10 cellular contexts compared by ENCODE assay signal in the genomic region with DNA sequence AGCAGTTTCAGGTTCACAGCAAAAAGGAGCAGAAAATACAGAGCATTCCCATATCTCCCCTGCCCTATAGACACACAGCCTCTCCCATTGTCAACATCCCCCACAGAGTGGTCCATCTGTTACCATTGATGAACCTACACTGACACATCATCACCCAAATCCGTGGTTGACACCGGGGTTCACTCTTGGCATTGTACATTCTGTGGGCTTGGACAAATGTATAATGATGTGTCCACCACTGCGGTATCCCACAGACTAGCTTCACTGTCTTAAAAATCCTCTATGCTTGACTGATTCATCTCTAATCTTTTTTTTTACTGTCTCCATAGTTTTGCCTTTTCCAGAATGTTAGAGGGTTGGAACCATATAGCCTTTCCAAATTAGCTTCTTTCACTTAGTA.
"Had no signal": no experiment of that assay in that cellular context is flagged by ENCODE, and none has a peak within 500 bp of the region (broad histone marks: within the 10 kb centered on the region; RNA-seq: fewer than 3 reads in every experiment).

No MANE protein-coding gene starts in this region.

- H3K4me3 ChIP-seq: cardiac muscle cell, left ventricle myocardium inferior, ovary, transverse colon had no signal

- H3K27ac ChIP-seq: cardiac muscle cell, left ventricle myocardium inferior, ovary had no signal

- H3K9me3 ChIP-seq: left ventricle myocardium inferior, ovary, transverse colon had no signal

- H3K27me3 ChIP-seq: cardiac muscle cell, ovary, transverse colon had no signal

- H3K36me3 ChIP-seq: cardiac muscle cell, left ventricle myocardium inferior, ovary, transverse colon had no signal

- ATAC-seq: stimulated activated effector memory CD8-positive, alpha-beta T cell treated with anti-CD3 and anti-CD28 coated beads, Interleukin-12 subunit alpha, Interleukin-12 subunit beta, amount 100 ng/mL, for 72 hours had no signal

- DNase-seq: activated CD4-positive, CD25-positive, alpha-beta regulatory T cell treated with anti-CD3 and anti-CD28 coated beads, Interleukin-2, amount 50 U/mL, for 72 hours; activated naive CD8-positive, alpha-beta T cell treated with anti-CD3 and anti-CD28 coated beads for 36 hours; hippocampal formation; T-helper 1 cell; T1000 had no signal
